12 cellular contexts compared by ENCODE assay signal in the genomic region with DNA sequence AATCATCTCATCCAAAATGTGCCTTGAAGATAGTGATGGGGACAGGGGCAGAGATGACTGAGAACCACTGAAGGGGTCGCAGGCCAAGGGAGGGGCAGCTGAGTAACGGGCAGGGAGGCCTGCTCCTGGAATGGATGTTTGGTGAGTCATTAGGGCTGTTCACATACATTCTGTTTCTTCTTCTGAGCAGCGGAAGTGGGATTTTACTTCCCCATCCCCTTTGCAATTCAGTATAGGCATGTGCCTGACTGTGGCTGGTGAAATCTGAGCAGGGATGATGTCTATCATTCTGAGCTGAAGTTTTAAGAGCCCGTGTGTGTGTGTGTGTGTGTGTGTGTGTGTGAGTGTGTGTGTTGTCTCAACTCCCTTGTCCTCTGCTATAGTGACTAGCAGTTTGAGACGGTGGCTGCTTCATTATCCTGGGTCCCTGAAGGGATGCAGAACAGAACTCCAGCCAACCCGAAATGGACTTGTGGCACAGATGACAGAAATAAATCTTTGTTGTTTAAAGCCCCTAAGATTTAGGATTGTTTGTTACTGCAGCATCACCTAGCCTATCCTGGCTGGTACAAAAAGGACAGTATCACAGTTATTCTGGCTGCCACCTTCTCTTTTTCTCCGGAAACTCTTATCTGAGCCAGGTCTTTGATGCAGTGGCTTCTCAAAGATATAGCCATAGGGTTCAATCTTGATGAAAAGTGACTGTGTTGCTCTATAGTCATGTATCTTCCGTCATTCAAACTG. TPM values are rescaled to one million over a fixed set of nuclear protein-coding genes. Genes with fewer than 3 reads are reported as not detected.
DNase-seq lines count a peak whose midpoint lies in the region; ATAC-seq and TF ChIP-seq lines count a peak whose summit lies in the region.
"Had no signal": no experiment of that assay in that cellular context is flagged by ENCODE, and none has a peak within 500 bp of the region (broad histone marks: within the 10 kb centered on the region; RNA-seq: fewer than 3 reads in every experiment).

No MANE protein-coding gene starts in this region.

- TF ChIP-seq CTCF in HFF-Myc (IDR thresholded peaks at IDR 0.05; ENCODE audit: low read depth, low read length, missing control alignments) = no peak
- TF ChIP-seq CTCF in foreskin fibroblast (IDR thresholded peaks at IDR 0.05; ENCODE audit: low read depth, low read length) = no peak
- no peak for TF ChIP-seq CTCF in glutamatergic neuron (IDR thresholded peaks at IDR 0.05; ENCODE audit: partially characterized antibody, unreplicated experiment)
- TF ChIP-seq CTCF in esophagus muscularis mucosa (IDR thresholded peaks at IDR 0.05) = no peak

- H3K27ac Mint-ChIP-seq in glutamatergic neuron (ENCODE audit: unreplicated experiment) = no peak overlapping the region

- no peaks in the 10 kb centered on the region for H3K36me3 ChIP-seq in esophagus muscularis mucosa
- H3K36me3 ChIP-seq: sigmoid colon had no signal

- no peak overlapping the region for H3K27ac ChIP-seq in esophagus muscularis mucosa (replicated peaks in 1 of 4)

- ATAC-seq in SK-N-SH treated with all-trans-retinoic acid at 6 μM for 48 hours (peak; percentile 46), HG03095 (IDR thresholded peaks at IDR 0.05; ENCODE audit: unreplicated experiment) (no peak)

- TF ChIP-seq POLR2A in esophagus muscularis mucosa (IDR thresholded peaks at IDR 0.05; ENCODE audit: low read depth) = no peak

- peaks cover 3% of the 10 kb centered on the region for H3K27me3 Mint-ChIP-seq in glutamatergic neuron (ENCODE audit: unreplicated experiment)

- peaks cover 0 to 23% (median 16%) of the 10 kb centered on the region in 4 donors for H3K4me1 ChIP-seq in esophagus muscularis mucosa

- H3K36me3 Mint-ChIP-seq in glutamatergic neuron (ENCODE audit: unreplicated experiment) = no peaks in the 10 kb centered on the region

- no peaks in the 10 kb centered on the region for H3K27me3 ChIP-seq in esophagus muscularis mucosa
- H3K27me3 ChIP-seq: sigmoid colon had no signal

- H3K4me3 Mint-ChIP-seq in glutamatergic neuron (ENCODE audit: unreplicated experiment) = no peak overlapping the region
- H3K4me3 Mint-ChIP-seq: central memory CD8-positive, alpha-beta T cell had no signal

- H3K4me1 Mint-ChIP-seq in glutamatergic neuron (ENCODE audit: low read depth, unreplicated experiment) = no peaks in the 10 kb centered on the region
- H3K4me1 Mint-ChIP-seq: central memory CD8-positive, alpha-beta T cell had no signal

- H3K4me3 ChIP-seq in HFF-Myc (replicated peaks; ENCODE audit: low read depth, low read length) (no peak overlapping the region), foreskin fibroblast (ENCODE audit: low read depth in 1 of 2, low read length in 2 of 2) (no peak overlapping the region), esophagus muscularis mucosa (no peak overlapping the region)
- H3K4me3 ChIP-seq: sigmoid colon had no signal

- 82% methylated on average over 8 of the region's 8 CpGs for WGBS in esophagus muscularis mucosa

- H3K9me3 ChIP-seq in esophagus muscularis mucosa = no peaks in the 10 kb centered on the region
- H3K9me3 ChIP-seq: sigmoid colon had no signal

- peaks cover 3% of the 10 kb centered on the region for H3K9me3 Mint-ChIP-seq in glutamatergic neuron (ENCODE audit: unreplicated experiment)
- H3K9me3 Mint-ChIP-seq: central memory CD8-positive, alpha-beta T cell had no signal

- TF ChIP-seq EP300 in esophagus muscularis mucosa (IDR thresholded peaks at IDR 0.05) = no peak

- intact Hi-C loops in esophagus muscularis mucosa (cut with DNase I) = no loop called here

- DNase-seq in HFF-Myc (ENCODE audit: extremely low read depth, low read depth) (peak; percentile 92), foreskin fibroblast (peak; percentile 76 to 87), renal cortical epithelial cell (ENCODE audit: low read depth) (peak; percentile 56), glutamatergic neuron (no peak), NCI-H1930 (lab: John Stamatoyannopoulos, UW) (no peak), esophagus muscularis mucosa (ENCODE audit: extremely low spot score) (no peak)
- DNase-seq: NCI-H1436; sigmoid colon; stimulated activated naive CD4-positive, alpha-beta T cell treated with Interleukin-2 at 50 U/mL for 16 hours had no signal

TF ChIP-seq in SK-N-SH treated with all-trans-retinoic acid at 6 μM for 48 hours, 23 proteins besides CTCF, POLR2A, EP300 and RAD21 (continues in another document):
- TF ChIP-seq ZFP30 (CRISPR knock-in tag; IDR thresholded peaks at IDR 0.05) (no peak), ARNTL (CRISPR knock-in tag; IDR thresholded peaks at IDR 0.05; ENCODE audit: borderline replicate concordance, low read depth) (no peak), CSRNP3 (CRISPR knock-in tag; IDR thresholded peaks at IDR 0.05) (no peak), POU6F1 (CRISPR knock-in tag; IDR thresholded peaks at IDR 0.05; ENCODE audit: borderline replicate concordance, low read depth) (no peak), ZC3H10 (CRISPR knock-in tag; IDR thresholded peaks at IDR 0.05) (no peak), OSR1 (CRISPR knock-in tag; IDR thresholded peaks at IDR 0.05) (no peak), ZNF565 (CRISPR knock-in tag; conservative IDR thresholded peaks at IDR 0.05; ENCODE audit: low read depth) (no peak), TSHZ2 (CRISPR knock-in tag; IDR thresholded peaks at IDR 0.05) (no peak), ZFP3 (CRISPR knock-in tag; IDR thresholded peaks at IDR 0.05) (no peak), GLIS3 (CRISPR knock-in tag; IDR thresholded peaks at IDR 0.05) (no peak), ZNF70 (CRISPR knock-in tag; IDR thresholded peaks at IDR 0.05) (no peak), ISL1 (CRISPR knock-in tag; IDR thresholded peaks at IDR 0.05) (no peak), ZNF8 (CRISPR knock-in tag; IDR thresholded peaks at IDR 0.05) (no peak)
- TF ChIP-seq, protein P1, sequence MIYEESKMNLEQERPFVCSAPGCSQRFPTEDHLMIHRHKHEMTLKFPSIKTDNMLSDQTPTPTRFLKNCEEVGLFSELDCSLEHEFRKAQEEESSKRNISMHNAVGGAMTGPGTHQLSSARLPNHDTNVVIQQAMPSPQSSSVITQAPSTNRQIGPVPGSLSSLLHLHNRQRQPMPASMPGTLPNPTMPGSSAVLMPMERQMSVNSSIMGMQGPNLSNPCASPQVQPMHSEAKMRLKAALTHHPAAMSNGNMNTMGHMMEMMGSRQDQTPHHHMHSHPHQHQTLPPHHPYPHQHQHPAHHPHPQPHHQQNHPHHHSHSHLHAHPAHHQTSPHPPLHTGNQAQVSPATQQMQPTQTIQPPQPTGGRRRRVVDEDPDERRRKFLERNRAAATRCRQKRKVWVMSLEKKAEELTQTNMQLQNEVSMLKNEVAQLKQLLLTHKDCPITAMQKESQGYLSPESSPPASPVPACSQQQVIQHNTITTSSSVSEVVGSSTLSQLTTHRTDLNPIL (CRISPR knock-in tag; IDR thresholded peaks at IDR 0.05; ENCODE audit: low read depth) = no peak

RNA-seq across cellular contexts. Expression of gene TGFBI, which starts 29.2 kb away (rescaled TPM):
- total RNA-seq in renal cortical epithelial cell (468 and 692 TPM in 2 replicates), glutamatergic neuron (ENCODE audit: unreplicated experiment) (2.3 TPM), esophagus muscularis mucosa (100 to 1,000 TPM in 2 of 4 donors, 10 to 100 TPM in 2; 62.3 to 128 (median 92.9) TPM)

RNA-seq across cellular contexts. Expression of gene LECT2, which starts 44.8 kb away (rescaled TPM):
- total RNA-seq in renal cortical epithelial cell (not detected in 2 replicates), glutamatergic neuron (ENCODE audit: unreplicated experiment) (not detected), esophagus muscularis mucosa (not detected)
- total RNA-seq: sigmoid colon had no signal

Comparison
In these comparisons a context has a peak if more than half of its experiments do, and no peak if none do; other contexts are left out.
1. DNase-seq: peak in HFF-Myc (single experiment), foreskin fibroblast (2 of 2) and renal cortical epithelial cell (single experiment); none in glutamatergic neuron (single experiment), NCI-H1930 (0 of 2) and esophagus muscularis mucosa (single experiment).
2. RNA of gene TGFBI, which starts 29.2 kb away (total RNA-seq): 468 to 692 TPM in renal cortical epithelial cell and 62.3 to 128 TPM in esophagus muscularis mucosa; 2.3 TPM in glutamatergic neuron (single experiment); every median in the first group is over 10 times any median in the second.